ENCODE assay signal across 24 cellular contexts in the genomic region with DNA sequence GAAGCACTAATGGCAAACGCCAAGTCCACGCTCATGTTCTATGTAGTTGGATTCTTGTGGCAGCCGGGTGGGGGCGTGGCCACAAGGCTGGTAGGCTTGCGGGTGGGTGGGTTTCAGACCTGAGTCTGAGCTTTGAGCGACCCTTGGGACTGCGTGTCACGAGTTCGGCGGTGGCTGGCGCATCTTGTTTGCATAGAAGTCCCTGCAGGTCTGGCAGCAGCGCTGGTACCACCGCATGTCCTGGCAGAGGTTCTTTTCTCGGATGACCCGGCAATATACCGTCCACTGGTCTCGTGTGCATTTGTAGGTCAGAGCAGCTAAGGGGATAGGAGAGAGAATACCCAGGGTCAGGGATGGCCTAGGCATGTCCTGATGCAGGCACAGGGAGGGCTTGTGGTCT.
"Had no signal": no experiment of that assay in that cellular context is flagged by ENCODE, and none has a peak within 500 bp of the region (broad histone marks: within the 10 kb centered on the region; RNA-seq: fewer than 3 reads in every experiment).

No MANE protein-coding gene starts in this region.

- H3K4me2 ChIP-seq: SK-N-SH had no signal

- H3K4me3 ChIP-seq: MG63 had no signal

- FAIRE-seq: HepG2 had no signal

- H3K9me3 ChIP-seq: MG63, SK-N-SH had no signal

- H3K27ac ChIP-seq: RWPE1 had no signal

- DNase-seq: IMR-90, Karpas-422, KG1, MG63, NCI-H1092, NCI-H1105 treated with DMSO at 0.1 percent for 48 hours, NCI-H1417 treated with DMSO at 0.1 percent for 48 hours, NCI-H146, NCI-H1694 treated with DMSO at 0.1 percent for 48 hours, NCI-H1930, NCI-H2081, NCI-H2107, NCI-H226, NCI-H446, NCI-H510A, NCI-H524 treated with DMSO at 0.1 percent for 48 hours, NCI-H69, NCI-H774, PC-3, SHP77, SK-N-SH had no signal

- ATAC-seq: HepG2, Panc1, PC-3 had no signal

- H3K36me3 ChIP-seq: MG63 had no signal

- H3K27me3 ChIP-seq: MG63 had no signal

- H3K9ac ChIP-seq: SK-N-SH had no signal
